Comparison of ENCODE assay signal across 8 cellular contexts in the genomic region with DNA sequence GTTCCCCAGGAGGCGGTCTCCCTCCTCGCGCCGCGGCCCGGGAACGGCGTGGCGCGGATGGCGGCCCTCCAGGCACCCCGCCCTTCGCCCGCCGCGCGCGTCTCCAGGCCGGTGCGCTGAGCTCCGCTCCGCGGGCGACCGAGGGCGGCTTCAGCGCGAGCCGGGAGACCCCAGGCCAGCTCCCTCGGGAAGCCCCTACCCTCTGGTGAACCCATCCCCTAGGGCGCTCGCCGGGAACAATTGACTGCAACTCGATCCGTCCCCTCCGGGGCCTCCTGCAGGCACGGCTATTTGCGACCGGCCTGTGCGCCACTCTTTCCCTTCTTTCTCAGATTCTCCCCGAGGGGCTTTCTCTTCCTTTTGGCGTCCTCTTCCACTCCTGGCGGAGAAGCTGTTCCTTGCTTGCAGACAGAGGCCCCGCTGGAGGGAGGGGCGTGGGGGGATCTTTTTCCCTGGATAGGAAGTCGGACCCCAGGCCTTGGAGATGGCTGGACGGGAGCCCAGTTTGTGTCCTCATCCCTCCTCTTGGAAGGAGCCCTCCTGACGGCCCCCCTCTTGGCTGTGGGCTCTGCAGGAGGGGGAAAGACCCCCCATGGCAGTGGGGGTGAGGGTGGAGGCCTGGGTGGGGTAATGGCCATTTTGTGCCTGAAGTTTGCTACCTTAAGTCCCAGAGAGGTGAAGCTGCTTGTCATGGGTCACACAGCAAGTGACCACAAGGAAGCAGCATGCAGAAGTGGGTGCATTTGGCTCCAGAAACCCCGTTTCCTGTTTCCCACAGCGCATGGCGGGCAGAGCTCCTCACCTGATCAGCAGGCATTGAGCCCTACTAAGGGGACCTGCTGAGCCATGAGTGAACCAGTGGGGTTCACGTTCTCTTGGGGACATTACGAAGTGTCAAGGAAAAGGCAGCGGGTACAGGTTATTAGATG. TPM values are rescaled to one million over a fixed set of nuclear protein-coding genes. Genes with fewer than 3 reads are reported as not detected.
DNase-seq lines count a peak whose midpoint lies in the region; ATAC-seq and TF ChIP-seq lines count a peak whose summit lies in the region.

No MANE protein-coding gene starts in this region.

- H3K9ac ChIP-seq in iPS-15b (ENCODE audit: low read depth, low read length) = peak overlapping the region; percentile 62

- H3K4me1 Mint-ChIP-seq in activated naive CD8-positive, alpha-beta T cell treated with anti-CD3 and anti-CD28 coated beads, Interleukin-2, amount 10 ng/mL, durations not matched to agents 7 days and 5 days = peaks cover 18% of the 10 kb centered on the region
- peaks cover 25% of the 10 kb centered on the region for H3K4me1 Mint-ChIP-seq in stimulated activated effector memory CD8-positive, alpha-beta T cell treated with anti-CD3 and anti-CD28 coated beads, Interleukin-12 subunit alpha, Interleukin-12 subunit beta, amount 100 ng/mL, for 72 hours

- no peaks in the 10 kb centered on the region for H3K9me3 ChIP-seq in iPS-15b (ENCODE audit: control insufficient read depth, insufficient read depth, low read length)
- no peaks in the 10 kb centered on the region for H3K9me3 ChIP-seq in OCI-LY7 (ENCODE audit: low read length)

- H3K4me1 ChIP-seq in iPS-15b (ENCODE audit: control insufficient read depth, insufficient read depth, low read length) (peaks cover 23% of the 10 kb centered on the region), OCI-LY7 (ENCODE audit: insufficient read depth, low read length, poor library complexity, severe bottlenecking) (peaks cover 4% of the 10 kb centered on the region)

- H3K9me2 ChIP-seq in OCI-LY7 (ENCODE audit: insufficient read depth, low read length) = no peaks in the 10 kb centered on the region

- H2AFZ ChIP-seq in OCI-LY7 (ENCODE audit: low read length) = no peak overlapping the region

- peak; percentile 65 for DNase-seq in DMS53 (lab: John Stamatoyannopoulos, UW)
- no peak for DNase-seq in DMS53 treated with DMSO at 0.1 percent for 48 hours (lab: John Stamatoyannopoulos, UW; ENCODE audit: unreplicated experiment)
- no peak for DNase-seq in LNCaP clone FGC (ENCODE audit: low read depth)
- DNase-seq in activated naive CD8-positive, alpha-beta T cell treated with anti-CD3 and anti-CD28 coated beads, Interleukin-2, amount 10 ng/mL, durations not matched to agents 7 days and 5 days = peak; percentile 64
- DNase-seq in stimulated activated effector memory CD8-positive, alpha-beta T cell treated with anti-CD3 and anti-CD28 coated beads, Interleukin-12 subunit alpha, Interleukin-12 subunit beta, amount 100 ng/mL, for 72 hours (ENCODE audit: low spot score in 2 of 2) = peak in 1 of 2 donors; percentile 65
- no peak for DNase-seq in OCI-LY7 (ENCODE audit: low spot score)

- intact Hi-C loops in OCI-LY7 (cut with micrococcal nuclease; ENCODE audit: unreplicated experiment) = no loop called here

- H3K27ac Mint-ChIP-seq in activated naive CD8-positive, alpha-beta T cell treated with anti-CD3 and anti-CD28 coated beads, Interleukin-2, amount 10 ng/mL, durations not matched to agents 7 days and 5 days = peak overlapping the region; percentile 82
- peak overlapping the region; percentile 83 for H3K27ac Mint-ChIP-seq in stimulated activated effector memory CD8-positive, alpha-beta T cell treated with anti-CD3 and anti-CD28 coated beads, Interleukin-12 subunit alpha, Interleukin-12 subunit beta, amount 100 ng/mL, for 72 hours

- H3K27me3 Mint-ChIP-seq in activated naive CD8-positive, alpha-beta T cell treated with anti-CD3 and anti-CD28 coated beads, Interleukin-2, amount 10 ng/mL, durations not matched to agents 7 days and 5 days = peaks cover 21% of the 10 kb centered on the region

- H3K36me3 ChIP-seq in iPS-15b (ENCODE audit: control insufficient read depth, insufficient read depth, low read length) = peaks cover 13% of the 10 kb centered on the region
- no peaks in the 10 kb centered on the region for H3K36me3 ChIP-seq in OCI-LY7 (ENCODE audit: insufficient read depth, low read length)

- POLR2A ChIA-PET in activated naive CD8-positive, alpha-beta T cell treated with anti-CD3 and anti-CD28 coated beads, Interleukin-2, amount 10 ng/mL, durations not matched to agents 7 days and 5 days (lab: Charles Lee) = interaction anchor here (0.6 to 2.1 kb wide), 5 partner anchors 14 to 187 kb away, joined by 3 to 15 read pairs (median 3); a partner anchor contains a TSS
- POLR2A ChIA-PET in OCI-LY7 (lab: Charles Lee) = no interaction called here

- no peak for ATAC-seq in activated naive CD8-positive, alpha-beta T cell treated with anti-CD3 and anti-CD28 coated beads, Interleukin-2, amount 10 ng/mL, durations not matched to agents 7 days and 5 days (ENCODE audit: low read depth)
- no peak for ATAC-seq in stimulated activated effector memory CD8-positive, alpha-beta T cell treated with anti-CD3 and anti-CD28 coated beads, Interleukin-12 subunit alpha, Interleukin-12 subunit beta, amount 100 ng/mL, for 72 hours
- no peak for ATAC-seq in GM21528 (IDR thresholded peaks at IDR 0.05; ENCODE audit: low FRiP score, unreplicated experiment)

- TF ChIP-seq CTCF in LNCaP clone FGC (IDR thresholded peaks at IDR 0.05; ENCODE audit: control insufficient read depth, extremely low read depth, insufficient read depth) = no peak
- no peak for TF ChIP-seq CTCF in OCI-LY7 (conservative IDR thresholded peaks at IDR 0.05; ENCODE audit: low read length)

- no peaks in the 10 kb centered on the region for H3K79me2 ChIP-seq in OCI-LY7 (ENCODE audit: insufficient read depth, low read depth, low read length)

- no peak overlapping the region for H3K4me2 ChIP-seq in OCI-LY7 (ENCODE audit: low read length)

- H3K36me3 Mint-ChIP-seq in activated naive CD8-positive, alpha-beta T cell treated with anti-CD3 and anti-CD28 coated beads, Interleukin-2, amount 10 ng/mL, durations not matched to agents 7 days and 5 days = no peaks in the 10 kb centered on the region
- H3K36me3 Mint-ChIP-seq in stimulated activated effector memory CD8-positive, alpha-beta T cell treated with anti-CD3 and anti-CD28 coated beads, Interleukin-12 subunit alpha, Interleukin-12 subunit beta, amount 100 ng/mL, for 72 hours = peaks cover 42% of the 10 kb centered on the region

- CTCF ChIA-PET in OCI-LY7 (lab: Charles Lee; ENCODE audit: unreplicated experiment) = no interaction called here

- BruUV-seq in OCI-LY7 (replicated peaks; lab: Mats Ljungman, UMichigan) = no TSS peak

- H3K9me3 Mint-ChIP-seq in activated naive CD8-positive, alpha-beta T cell treated with anti-CD3 and anti-CD28 coated beads, Interleukin-2, amount 10 ng/mL, durations not matched to agents 7 days and 5 days = no peaks in the 10 kb centered on the region
- H3K9me3 Mint-ChIP-seq in stimulated activated effector memory CD8-positive, alpha-beta T cell treated with anti-CD3 and anti-CD28 coated beads, Interleukin-12 subunit alpha, Interleukin-12 subunit beta, amount 100 ng/mL, for 72 hours = no peaks in the 10 kb centered on the region

- H3K4me3 ChIP-seq in LNCaP clone FGC (ENCODE audit: low read depth, low read length) (peak overlapping the region; percentile 32), iPS-15b (ENCODE audit: low read depth, low read length) (peak overlapping the region; percentile 94), OCI-LY7 (ENCODE audit: low read depth, low read length, poor library complexity, severe bottlenecking) (no peak overlapping the region)

- no peaks in the 10 kb centered on the region for H4K20me1 ChIP-seq in OCI-LY7 (ENCODE audit: insufficient read depth, low read length)

- peaks cover 12% of the 10 kb centered on the region for H3K27me3 ChIP-seq in iPS-15b (ENCODE audit: control insufficient read depth, insufficient read depth, low read length)

- no peak overlapping the region for H3K27ac ChIP-seq in OCI-LY7 (ENCODE audit: low read depth, low read length, poor library complexity, severe bottlenecking)

- H3K4me3 Mint-ChIP-seq in activated naive CD8-positive, alpha-beta T cell treated with anti-CD3 and anti-CD28 coated beads, Interleukin-2, amount 10 ng/mL, durations not matched to agents 7 days and 5 days = peak overlapping the region; percentile 86
- H3K4me3 Mint-ChIP-seq in stimulated activated effector memory CD8-positive, alpha-beta T cell treated with anti-CD3 and anti-CD28 coated beads, Interleukin-12 subunit alpha, Interleukin-12 subunit beta, amount 100 ng/mL, for 72 hours = peak overlapping the region; percentile 79

RNA-seq across cellular contexts. Expression of a gene that starts 2.3 kb away (rescaled TPM):
- 10 to 100 TPM; 15.2 to 19.3 TPM for total RNA-seq in activated naive CD8-positive, alpha-beta T cell treated with anti-CD3 and anti-CD28 coated beads, Interleukin-2, amount 10 ng/mL, durations not matched to agents 7 days and 5 days
- 0.10 TPM in 1 of 2 replicates, not detected in the other for total RNA-seq in OCI-LY7 (2014; rRNA removed; shearing (Covaris generic))
- 0.19 TPM in 1 of 2 replicates, not detected in the other for total RNA-seq in OCI-LY7 (2022)

Comparison
In these comparisons a context has a peak if more than half of its experiments do, and no peak if none do; other contexts are left out.
1. DNase-seq: peak in DMS53 (single experiment) and activated naive CD8-positive, alpha-beta T cell treated with anti-CD3 and anti-CD28 coated beads, Interleukin-2, amount 10 ng/mL, durations not matched to agents 7 days and 5 days (single experiment); none in DMS53 treated with DMSO at 0.1 percent for 48 hours (single experiment), LNCaP clone FGC (single experiment) and OCI-LY7 (single experiment).
2. RNA of a gene that starts 2.3 kb away (total RNA-seq): 15.2 to 19.3 TPM in activated naive CD8-positive, alpha-beta T cell treated with anti-CD3 and anti-CD28 coated beads, Interleukin-2, amount 10 ng/mL, durations not matched to agents 7 days and 5 days; 0.10 to 0.19 TPM in OCI-LY7; every median in the first group is over 10 times any median in the second.